8 cellular contexts compared by ENCODE assay signal in the genomic region with DNA sequence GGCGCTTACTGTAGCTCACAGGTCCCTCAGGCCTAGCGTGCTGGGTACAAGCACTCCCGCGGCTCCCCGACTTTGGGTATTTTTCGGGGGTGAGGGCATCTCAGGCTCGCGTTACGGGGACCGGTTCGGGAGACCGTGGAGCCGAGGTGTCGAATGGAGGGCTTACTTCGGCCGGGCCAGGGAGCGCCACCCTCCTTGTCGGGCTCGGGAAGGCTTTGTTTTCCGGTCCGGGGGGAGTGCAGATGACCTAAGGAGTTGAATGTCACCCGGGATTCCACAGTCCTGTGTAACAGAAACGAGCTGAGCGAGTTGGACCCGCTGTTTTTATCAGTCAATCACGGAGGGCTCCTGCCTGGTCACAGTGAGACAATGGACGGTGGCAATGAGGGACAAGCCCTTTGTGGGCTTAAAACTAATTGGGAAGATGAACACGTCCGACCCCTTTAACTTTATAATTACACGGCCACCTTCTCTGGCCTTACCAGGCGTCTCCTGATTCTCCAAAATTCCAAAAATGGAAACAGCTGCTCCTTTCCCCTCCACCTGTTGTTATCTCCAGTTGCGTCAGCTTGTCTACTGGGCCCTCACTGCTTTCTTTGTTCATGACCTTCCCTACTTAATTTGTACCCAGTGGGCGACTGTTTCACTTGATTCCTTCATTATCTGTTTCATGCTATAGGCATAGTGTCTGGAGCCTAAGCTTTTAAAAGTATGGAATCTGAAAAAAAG. TPM values are rescaled to one million over a fixed set of nuclear protein-coding genes. Genes with fewer than 3 reads are reported as not detected.
A peak's percentile ranks its signal among the peaks of the same experiment; 100 is the strongest.
DNase-seq lines count a peak whose midpoint lies in the region; ATAC-seq and FAIRE-seq lines count a peak whose summit lies in the region.

No MANE protein-coding gene starts in this region.

- H3K27me3 Mint-ChIP-seq in activated T-helper 17 cell treated with anti-CD3 and anti-CD28 coated beads, Interleukin-2, amount 50 U/mL, for 72 hours: peaks cover 7% of the 10 kb centered on the region

- no peak for FAIRE-seq in frontal cortex (lab: Jason Lieb, UNC)

- peak overlapping the region; percentile 91 for H3K4me3 ChIP-seq in iPS-11a (ENCODE audit: low read depth, low read length)

- no peaks in the 10 kb centered on the region for H3K36me3 Mint-ChIP-seq in activated T-helper 17 cell treated with anti-CD3 and anti-CD28 coated beads, Interleukin-2, amount 50 U/mL, for 72 hours (ENCODE audit: low read depth)
- H3K36me3 Mint-ChIP-seq in stimulated activated effector memory CD8-positive, alpha-beta T cell treated with anti-CD3 and anti-CD28 coated beads, Interleukin-12 subunit alpha, Interleukin-12 subunit beta, amount 100 ng/mL, for 72 hours: no peaks in the 10 kb centered on the region

- peak; percentile 0 for ATAC-seq in HG03571 (IDR thresholded peaks at IDR 0.05; ENCODE audit: unreplicated experiment)
- ATAC-seq in activated T-helper 17 cell treated with anti-CD3 and anti-CD28 coated beads, Interleukin-2, amount 50 U/mL, for 72 hours (replicated peaks): no peak
- no peak for ATAC-seq in stimulated activated effector memory CD8-positive, alpha-beta T cell treated with anti-CD3 and anti-CD28 coated beads, Interleukin-12 subunit alpha, Interleukin-12 subunit beta, amount 100 ng/mL, for 72 hours
- no peak for ATAC-seq in HG03135 (IDR thresholded peaks at IDR 0.05; ENCODE audit: unreplicated experiment)
- ATAC-seq in GM19324 (IDR thresholded peaks at IDR 0.05; ENCODE audit: low FRiP score, unreplicated experiment): no peak

- H3K9me3 Mint-ChIP-seq in activated T-helper 17 cell treated with anti-CD3 and anti-CD28 coated beads, Interleukin-2, amount 50 U/mL, for 72 hours: no peaks in the 10 kb centered on the region
- no peaks in the 10 kb centered on the region for H3K9me3 Mint-ChIP-seq in stimulated activated effector memory CD8-positive, alpha-beta T cell treated with anti-CD3 and anti-CD28 coated beads, Interleukin-12 subunit alpha, Interleukin-12 subunit beta, amount 100 ng/mL, for 72 hours

- no peaks in the 10 kb centered on the region for H3K4me1 Mint-ChIP-seq in activated T-helper 17 cell treated with anti-CD3 and anti-CD28 coated beads, Interleukin-2, amount 50 U/mL, for 72 hours
- H3K4me1 Mint-ChIP-seq in stimulated activated effector memory CD8-positive, alpha-beta T cell treated with anti-CD3 and anti-CD28 coated beads, Interleukin-12 subunit alpha, Interleukin-12 subunit beta, amount 100 ng/mL, for 72 hours: peaks cover 6% of the 10 kb centered on the region

- H3K4me3 Mint-ChIP-seq in activated T-helper 17 cell treated with anti-CD3 and anti-CD28 coated beads, Interleukin-2, amount 50 U/mL, for 72 hours: peak overlapping the region; percentile 76
- H3K4me3 Mint-ChIP-seq in stimulated activated effector memory CD8-positive, alpha-beta T cell treated with anti-CD3 and anti-CD28 coated beads, Interleukin-12 subunit alpha, Interleukin-12 subunit beta, amount 100 ng/mL, for 72 hours: peak overlapping the region; percentile 72

- H3K27ac Mint-ChIP-seq in activated T-helper 17 cell treated with anti-CD3 and anti-CD28 coated beads, Interleukin-2, amount 50 U/mL, for 72 hours: no peak overlapping the region
- peak overlapping the region; percentile 73 for H3K27ac Mint-ChIP-seq in stimulated activated effector memory CD8-positive, alpha-beta T cell treated with anti-CD3 and anti-CD28 coated beads, Interleukin-12 subunit alpha, Interleukin-12 subunit beta, amount 100 ng/mL, for 72 hours

- DNase-seq in stimulated activated effector memory CD8-positive, alpha-beta T cell treated with anti-CD3 and anti-CD28 coated beads, Interleukin-12 subunit alpha, Interleukin-12 subunit beta, amount 100 ng/mL, for 72 hours (ENCODE audit: low spot score in 2 of 2): no peak
- DNase-seq in GM03348 (ENCODE audit: low spot score): no peak
- no peak for DNase-seq in frontal cortex (ENCODE audit: low spot score in 2 of 2)

RNA-seq across cellular contexts. Expression of a gene that starts 0.9 kb away (rescaled TPM):
- total RNA-seq in activated T-helper 17 cell treated with anti-CD3 and anti-CD28 coated beads, Interleukin-2, amount 50 U/mL, for 72 hours: 1 to 10 TPM in 1 of 2 donors, under 1 TPM in 1; 0.78 to 2.0 TPM
- total RNA-seq in frontal cortex: 3.7 TPM
